ENCODE assay signal across 15 cellular contexts in the genomic region with DNA sequence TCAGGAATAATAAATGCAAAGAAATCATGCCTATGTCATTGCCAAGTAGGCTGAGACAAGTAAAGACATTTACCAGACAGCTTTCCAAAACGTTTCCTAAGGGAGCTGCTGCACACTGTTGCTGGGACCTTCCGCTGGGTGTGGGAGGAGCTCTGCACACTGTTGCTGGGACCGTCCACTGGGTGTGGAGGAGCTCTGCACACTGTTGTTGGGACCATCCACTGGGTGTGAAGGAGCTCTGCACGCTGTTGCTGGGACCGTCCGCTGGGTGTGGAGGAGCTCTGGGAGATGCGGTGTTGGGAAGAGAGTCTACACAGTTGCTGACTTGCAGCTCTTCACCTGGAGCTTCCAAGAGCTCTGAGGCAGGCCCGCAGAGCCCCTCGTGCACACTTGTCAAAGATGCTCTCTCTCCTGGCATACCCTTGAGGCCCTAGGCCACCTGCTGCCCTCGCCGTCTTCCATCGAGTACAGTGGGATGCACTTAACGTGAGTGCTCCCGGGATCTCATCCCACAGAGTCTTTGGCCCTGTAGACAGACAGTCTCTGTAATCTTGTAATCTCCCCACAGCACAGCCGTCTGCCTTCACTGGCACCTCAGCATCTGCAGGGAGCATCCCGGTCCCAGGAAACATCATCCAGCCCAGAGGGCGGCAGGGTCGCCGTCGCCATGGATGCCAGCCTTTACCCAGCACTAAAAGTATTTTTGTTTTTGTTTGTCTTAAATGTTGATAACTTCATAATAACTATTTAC. TPM values are rescaled to one million over a fixed set of nuclear protein-coding genes. Genes with fewer than 3 reads are reported as not detected.
A peak's percentile ranks its signal among the peaks of the same experiment; 100 is the strongest.
DNase-seq lines count a peak whose midpoint lies in the region; ATAC-seq and TF ChIP-seq lines count a peak whose summit lies in the region.
"Had no signal": no experiment of that assay in that cellular context is flagged by ENCODE, and none has a peak within 500 bp of the region (broad histone marks: within the 10 kb centered on the region; RNA-seq: fewer than 3 reads in every experiment).

No MANE protein-coding gene starts in this region.

- no peak overlapping the region for H3K9ac ChIP-seq in IMR-90 (ENCODE audit: low read depth, low read length)

- peaks cover 13 to 15% of the 10 kb centered on the region in 2 experiments; a peak in 3 of 4 replicates for H3K79me1 ChIP-seq in IMR-90 (ENCODE audit: low read depth in 1 of 2, low read length in 2 of 2)

- H3K27ac ChIP-seq in IMR-90 (ENCODE audit: insufficient read depth, low read length) (no peak overlapping the region), foreskin keratinocyte (no peak overlapping the region), upper lobe of right lung (no peak overlapping the region)

- ATAC-seq in IMR-90 (ENCODE audit: low read depth) (no peak), foreskin keratinocyte (peak; percentile 26), upper lobe of right lung (peak; percentile 25), HG03097 (IDR thresholded peaks at IDR 0.05; ENCODE audit: low FRiP score, unreplicated experiment) (no peak)
- ATAC-seq: PC-3 had no signal

- no peak overlapping the region for H3K56ac ChIP-seq in IMR-90 (ENCODE audit: extremely low read depth, insufficient read depth, low read length)

- H4K5ac ChIP-seq in IMR-90 (ENCODE audit: low read depth, low read length), result no peak overlapping the region

- H3K36me3 ChIP-seq in IMR-90 (ENCODE audit: control insufficient read depth, insufficient read depth, low read length) (peaks cover 32% of the 10 kb centered on the region), upper lobe of right lung (peaks cover 74% of the 10 kb centered on the region)

- H4K20me1 ChIP-seq in IMR-90 (ENCODE audit: insufficient read depth, low read length), result no peaks in the 10 kb centered on the region

- H4K91ac ChIP-seq in IMR-90 (ENCODE audit: insufficient read depth, low read depth, low read length), result no peak overlapping the region

- POLR2A ChIA-PET in IMR-90 (lab: Charles Lee; ENCODE audit: unreplicated experiment), result no interaction called here

- H2BK5ac ChIP-seq in IMR-90 (ENCODE audit: low read depth, low read length, poor library complexity, severe bottlenecking), result no peak overlapping the region

- H3K23ac ChIP-seq in IMR-90 (ENCODE audit: low read depth, low read length), result no peak overlapping the region

- H2BK15ac ChIP-seq in IMR-90 (ENCODE audit: low read depth, low read length), result no peak overlapping the region

- dilution Hi-C loops in IMR-90 (cut with HindIII; ENCODE audit: low sequenced_read_pairs, unreplicated experiment), result no loop called here

- H3K4me2 ChIP-seq in IMR-90 (ENCODE audit: low read depth, low read length), result no peak overlapping the region

- H3K27me3 ChIP-seq in IMR-90 (ENCODE audit: control insufficient read depth, insufficient read depth, low read length), result no peaks in the 10 kb centered on the region
- H3K27me3 ChIP-seq in foreskin keratinocyte, result no peaks in the 10 kb centered on the region
- H3K27me3 ChIP-seq in upper lobe of right lung, result no peaks in the 10 kb centered on the region

- no peak for TF ChIP-seq CTCF in IMR-90 (conservative IDR thresholded peaks at IDR 0.05; ENCODE audit: low read depth, low read length)
- TF ChIP-seq CTCF in foreskin keratinocyte (conservative IDR thresholded peaks at IDR 0.05), result no peak
- no peak for TF ChIP-seq CTCF in upper lobe of right lung (IDR thresholded peaks at IDR 0.05)
- TF ChIP-seq CTCF in foreskin fibroblast (IDR thresholded peaks at IDR 0.05; ENCODE audit: low read depth, low read length), result no peak

- H2BK120ac ChIP-seq in IMR-90 (ENCODE audit: low read depth, low read length), result no peak overlapping the region

- 97% methylated on average over 8 of the region's 20 CpGs; no CpG with 5 or more reads in 1 of the 2 experiments for WGBS in IMR-90 (ENCODE audit: extremely low coverage in 2 of 2, insufficient read length in 1 of 2), 2 experiments

- H3K18ac ChIP-seq in IMR-90 (ENCODE audit: low read depth, low read length), result no peak overlapping the region

- in situ Hi-C loops in IMR-90 (cut with MboI; ENCODE audit: low sequenced_read_pairs), result no loop called here

- no peak overlapping the region for H2AFZ ChIP-seq in IMR-90 (replicated peaks; ENCODE audit: low read length, poor library complexity)

- H3K4me1 ChIP-seq in IMR-90 (ENCODE audit: control insufficient read depth, insufficient read depth, low read length) (peaks cover 4% of the 10 kb centered on the region; the same call in 1 of the 2 replicates), foreskin keratinocyte (no peaks in the 10 kb centered on the region), upper lobe of right lung (no peaks in the 10 kb centered on the region)

- DNase-seq in IMR-90, result no peak
- peak; percentile 16 for DNase-seq in SK-N-DZ (ENCODE audit: low spot score)
- DNase-seq in foreskin keratinocyte, result no peak
- no peak for DNase-seq in upper lobe of right lung
- no peak for DNase-seq in AG08396 (ENCODE audit: low spot score)
- no peak for DNase-seq in foreskin fibroblast
- DNase-seq: GDM1, HFFc6, NCI-H1092 treated with DMSO at 0.1 percent for 48 hours, NCI-H146, NCI-H2029 treated with DMSO at 0.1 percent for 48 hours, NCI-H748 treated with DMSO at 0.1 percent for 48 hours, PC-3, RPMI8226 had no signal

- intact Hi-C loops in IMR-90 (cut with micrococcal nuclease) (no loop called here), upper lobe of right lung (cut with DNase I) (no loop called here)

- H2AK5ac ChIP-seq in IMR-90 (ENCODE audit: low read depth, low read length), result no peak overlapping the region

- TF ChIP-seq RAD21 in IMR-90 (IDR thresholded peaks at IDR 0.05; ENCODE audit: low read length), result no peak

- no peak overlapping the region for H4K8ac ChIP-seq in IMR-90 (ENCODE audit: low read depth in 2 of 2, low read length in 2 of 2)

- H2BK20ac ChIP-seq in IMR-90 (ENCODE audit: low read depth, low read length), result no peak overlapping the region

- H3K4me3 ChIP-seq in IMR-90 (ENCODE audit: insufficient read depth, low read depth, low read length) (no peak overlapping the region), upper lobe of right lung (no peak overlapping the region), foreskin fibroblast (ENCODE audit: low read depth in 1 of 2, low read length in 2 of 2) (no peak overlapping the region)

- no peak for TF ChIP-seq POLR2A in IMR-90 (IDR thresholded peaks at IDR 0.05; ENCODE audit: low read depth, low read length)

- H3K9me1 ChIP-seq in IMR-90 (ENCODE audit: insufficient read depth, low read length), result no peaks in the 10 kb centered on the region

- BruUV-seq in IMR-90 (replicated peaks; lab: Mats Ljungman, UMichigan), result no TSS peak

- H2AK9ac ChIP-seq in IMR-90 (replicated peaks; ENCODE audit: low read depth, low read length, poor library complexity), result peak overlapping the region; percentile 42

- CTCF ChIA-PET in IMR-90 (lab: Yijun Ruan, JAX), result interaction anchor here (0.6 kb wide), 1 partner anchor 173 kb away, joined by 3 read pairs; no protein-coding TSS in a partner anchor

- no peak overlapping the region for H3K4ac ChIP-seq in IMR-90 (ENCODE audit: low read depth, low read length)

- no peaks in the 10 kb centered on the region for H3K9me3 ChIP-seq in IMR-90 (ENCODE audit: control insufficient read depth, insufficient read depth, low read length)
- H3K9me3 ChIP-seq in upper lobe of right lung, result no peaks in the 10 kb centered on the region

- H3K14ac ChIP-seq in IMR-90 (replicated peaks; ENCODE audit: low read depth, low read length), result no peak overlapping the region

TF ChIP-seq in IMR-90, 13 proteins besides CTCF, POLR2A, EP300 and RAD21 (continues in another document):
- TF ChIP-seq MAFK (IDR thresholded peaks at IDR 0.05; ENCODE audit: low read depth, low read length), result no peak
- TF ChIP-seq, protein P1, sequence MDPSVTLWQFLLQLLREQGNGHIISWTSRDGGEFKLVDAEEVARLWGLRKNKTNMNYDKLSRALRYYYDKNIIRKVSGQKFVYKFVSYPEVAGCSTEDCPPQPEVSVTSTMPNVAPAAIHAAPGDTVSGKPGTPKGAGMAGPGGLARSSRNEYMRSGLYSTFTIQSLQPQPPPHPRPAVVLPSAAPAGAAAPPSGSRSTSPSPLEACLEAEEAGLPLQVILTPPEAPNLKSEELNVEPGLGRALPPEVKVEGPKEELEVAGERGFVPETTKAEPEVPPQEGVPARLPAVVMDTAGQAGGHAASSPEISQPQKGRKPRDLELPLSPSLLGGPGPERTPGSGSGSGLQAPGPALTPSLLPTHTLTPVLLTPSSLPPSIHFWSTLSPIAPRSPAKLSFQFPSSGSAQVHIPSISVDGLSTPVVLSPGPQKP (IDR thresholded peaks at IDR 0.05; ENCODE audit: borderline replicate concordance, low read depth, low read length), result no peak
- TF ChIP-seq BHLHE40 (IDR thresholded peaks at IDR 0.05; ENCODE audit: low read depth, low read length), result no peak
- TF ChIP-seq, protein P2, sequence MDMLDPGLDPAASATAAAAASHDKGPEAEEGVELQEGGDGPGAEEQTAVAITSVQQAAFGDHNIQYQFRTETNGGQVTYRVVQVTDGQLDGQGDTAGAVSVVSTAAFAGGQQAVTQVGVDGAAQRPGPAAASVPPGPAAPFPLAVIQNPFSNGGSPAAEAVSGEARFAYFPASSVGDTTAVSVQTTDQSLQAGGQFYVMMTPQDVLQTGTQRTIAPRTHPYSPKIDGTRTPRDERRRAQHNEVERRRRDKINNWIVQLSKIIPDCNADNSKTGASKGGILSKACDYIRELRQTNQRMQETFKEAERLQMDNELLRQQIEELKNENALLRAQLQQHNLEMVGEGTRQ (IDR thresholded peaks at IDR 0.05; ENCODE audit: low read depth, low read length), result no peak
- TF ChIP-seq MAZ (IDR thresholded peaks at IDR 0.05; ENCODE audit: borderline replicate concordance, low read depth, low read length), result no peak
- no peak for TF ChIP-seq RFX5 (IDR thresholded peaks at IDR 0.05; ENCODE audit: low read depth, low read length)
- TF ChIP-seq CHD1 (IDR thresholded peaks at IDR 0.05; ENCODE audit: low read depth, low read length), result no peak

RNA-seq across cellular contexts. Expression of gene TRAPPC12, which starts 51.4 kb away (rescaled TPM):
- 25.8 and 33.6 TPM in 2 replicates for total RNA-seq in IMR-90 (2012; rRNA removed)
- polyA plus RNA-seq in IMR-90 (2012; rRNA removed), result 69.9 and 70.2 TPM in 2 replicates
- polyA plus RNA-seq in IMR-90 (2012; cell fraction: cytosol; rRNA removed), result 41.7 and 43.0 TPM in 2 replicates
- 143 and 176 TPM in 2 replicates for polyA plus RNA-seq in IMR-90 (2012; cell fraction: nucleus; rRNA removed; ENCODE audit: low replicate concordance)
- polyA plus RNA-seq in SK-N-DZ (2014; cell fraction: cytosol; rRNA removed), result 48.4 and 55.8 TPM in 2 replicates
- 69.0 and 75.0 TPM in 2 replicates for polyA plus RNA-seq in SK-N-DZ (2014; cell fraction: nucleus; rRNA removed)
- 59.5 and 65.6 TPM in 2 replicates for total RNA-seq in foreskin keratinocyte
- 54.4 and 58.4 TPM in 2 replicates for polyA plus RNA-seq in foreskin keratinocyte
- 89.8 TPM for total RNA-seq in upper lobe of right lung

RNA-seq across cellular contexts. Expression of gene EIPR1, which starts 53.3 kb away (rescaled TPM):
- total RNA-seq in IMR-90 (2012; rRNA removed) (56.9 and 67.4 TPM in 2 replicates), foreskin keratinocyte (35.8 and 38.9 TPM in 2 replicates), upper lobe of right lung (16.6 TPM)
- polyA plus RNA-seq in IMR-90 (2012; rRNA removed) (44.9 and 46.5 TPM in 2 replicates), foreskin keratinocyte (36.8 and 37.0 TPM in 2 replicates)
- polyA plus RNA-seq in IMR-90 (2012; cell fraction: cytosol; rRNA removed), result 52.7 and 75.5 TPM in 2 replicates
- polyA plus RNA-seq in IMR-90 (2012; cell fraction: nucleus; rRNA removed; ENCODE audit: low replicate concordance), result 25.6 and 31.2 TPM in 2 replicates
- polyA plus RNA-seq in SK-N-DZ (2014; cell fraction: cytosol; rRNA removed), result 94.9 and 106 TPM in 2 replicates
- 55.8 and 80.5 TPM in 2 replicates for polyA plus RNA-seq in SK-N-DZ (2014; cell fraction: nucleus; rRNA removed)

Comparison
In these comparisons a context has a peak if more than half of its experiments do, and no peak if none do; other contexts are left out.
1. ATAC-seq: peak in foreskin keratinocyte (single experiment) and upper lobe of right lung (single experiment); none in IMR-90 (single experiment) and HG03097 (single experiment).